ENCODE assay signal across 10 cellular contexts in the genomic region with DNA sequence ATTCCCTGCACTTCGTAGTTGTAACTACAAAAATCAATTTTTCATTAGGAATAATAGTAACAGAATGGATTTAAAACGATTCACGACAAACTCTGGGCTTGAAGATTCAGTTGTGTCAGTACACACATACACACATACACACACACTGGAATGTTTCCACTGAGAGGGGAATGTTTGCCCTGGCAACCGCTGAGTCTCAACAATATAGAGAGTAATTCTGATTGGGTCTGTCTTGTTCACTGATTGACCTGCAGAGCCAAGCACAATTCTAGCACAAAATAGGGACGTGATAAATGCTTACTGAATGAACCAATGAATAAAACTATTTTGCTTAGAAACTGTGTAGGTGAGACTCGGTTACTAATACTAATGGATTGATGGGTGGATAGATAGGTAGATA.
"Had no signal": no experiment of that assay in that cellular context is flagged by ENCODE, and none has a peak within 500 bp of the region (broad histone marks: within the 10 kb centered on the region; RNA-seq: fewer than 3 reads in every experiment).

No MANE protein-coding gene starts in this region.

- H3K27ac ChIP-seq: GM23248, HL-60, KMS-11 had no signal

- H3K9ac ChIP-seq: GM23248, KMS-11 had no signal

- DNase-seq: GM23248, GOT3, H9, HCEC 1CT, IMR-90, Karpas-422, KBM-7 had no signal

- FAIRE-seq: H54 had no signal

- H3K4me3 ChIP-seq: GM23248 had no signal

- H2AFZ ChIP-seq: GM23248 had no signal

- H3K4me2 ChIP-seq: KMS-11 had no signal
